Comparison of ENCODE assay signal across 8 cellular contexts in genomic region chr15:89333011-89333860, GRCh38. TPM values are rescaled to one million over a fixed set of nuclear protein-coding genes. Genes with fewer than 3 reads are reported as not detected.
DNase-seq lines count a peak whose midpoint lies in the region; ATAC-seq and TF ChIP-seq lines count a peak whose summit lies in the region.

No MANE protein-coding gene starts in this region.

- RAD21 ChIA-PET in HCT116 (lab: Charles Lee; ENCODE audit: low non-redundant PET in 1 of 2, low total read pairs in 2 of 2, uncharacterized antibody in 2 of 2, unreplicated experiment in 2 of 2) = interaction anchor here in 1 of 2 experiments (0.6 kb wide), 1 partner anchor 66 kb away, joined by 3 read pairs; no protein-coding TSS in a partner anchor

- H3K9me3 ChIP-seq in HCT116 (ENCODE audit: control insufficient read depth in 1 of 2, insufficient read depth in 1 of 2, low read depth in 1 of 2, low read length in 2 of 2) = no peaks in the 10 kb centered on the region
- H3K9me3 ChIP-seq in right cardiac atrium (ENCODE audit: control insufficient read depth, low read length) = no peaks in the 10 kb centered on the region

- no peaks in the 10 kb centered on the region for H3K9me2 ChIP-seq in HCT116 (ENCODE audit: insufficient read depth)

- H3K36me3 ChIP-seq in HCT116 (ENCODE audit: control insufficient read depth in 1 of 2, insufficient read depth in 2 of 2, low read length in 2 of 2) = peaks cover 36 to 50% of the 10 kb centered on the region in 2 experiments; a peak in 3 of 4 replicates

- no peak overlapping the region for H2AFZ ChIP-seq in HCT116 (ENCODE audit: low read depth, low read length, poor library complexity, severe bottlenecking)

- peaks cover 61% of the 10 kb centered on the region for H3K79me2 ChIP-seq in HCT116 (ENCODE audit: insufficient read depth, low read length)

- ATAC-seq in HCT116 (no peak), right cardiac atrium (no peak), GM18868 (IDR thresholded peaks at IDR 0.05; ENCODE audit: unreplicated experiment) (no peak)

- H3K9ac ChIP-seq in HCT116 (ENCODE audit: low read length) = peak overlapping the region; percentile 91

- no peak for TF ChIP-seq RAD21 in HCT116 (IDR thresholded peaks at IDR 0.05; ENCODE audit: low read depth)

- peaks cover 8% of the 10 kb centered on the region; the same call in 1 of the 2 replicates for H4K20me1 ChIP-seq in HCT116 (ENCODE audit: insufficient read depth)

- no TSS peak for BruUV-seq in HCT116 (replicated peaks; lab: Mats Ljungman, UMichigan)

- DNase-seq in HCT116 (ENCODE audit: low read depth, low spot score) = no peak
- peak in 2 of 3 donors; percentile 59 to 69 for DNase-seq in right cardiac atrium
- DNase-seq in NCI-H1436 treated with DMSO at 0.1 percent for 48 hours (lab: John Stamatoyannopoulos, UW) = no peak
- DNase-seq in stimulated activated naive CD4-positive, alpha-beta T cell (lab: John Stamatoyannopoulos, UW) = no peak
- DNase-seq in GF-D8 (lab: John Stamatoyannopoulos, UW) = no peak

- TF ChIP-seq POLR2A in HCT116 (IDR thresholded peaks at IDR 0.05; ENCODE audit: borderline replicate concordance, extremely low read depth, insufficient read depth, insufficient read length) = no peak

- H3K27ac ChIP-seq in HCT116 (ENCODE audit: low read depth, low read length) (peak overlapping the region; percentile 85), right cardiac atrium (ENCODE audit: low read length) (no peak overlapping the region), skin epidermis (peak overlapping the region in 11 of 21 experiments; percentile 85 to 98 (median 94))

- CTCF ChIA-PET in HCT116 (lab: Charles Lee) = interaction anchor here (0.9 kb wide), 1 partner anchor 26 kb away, joined by 3 read pairs; no protein-coding TSS in a partner anchor

- POLR2A ChIA-PET in HCT116 (lab: Charles Lee) = interaction anchor here (0.6 to 1.5 kb wide), 2 partner anchors 30 to 1195 kb away, joined by 3 to 4 read pairs; no protein-coding TSS in a partner anchor

- H3K4me3 ChIP-seq in HCT116 (replicated peaks in 1 of 2; ENCODE audit: low read depth in 1 of 2, low read length in 2 of 2) (peak overlapping the region; percentile 92 to 94), WI38 (ENCODE audit: low read depth, low read length) (peak overlapping the region; percentile 83), right cardiac atrium (ENCODE audit: low read length) (peak overlapping the region; percentile 70), skin epidermis (peak overlapping the region; percentile 68 to 94 (median 82))

- TF ChIP-seq CTCF in HCT116 (IDR thresholded peaks at IDR 0.05 in 2 of 3, conservative IDR thresholded peaks at IDR 0.05 in 1 of 3; ENCODE audit: borderline replicate concordance in 1 of 3, insufficient read depth in 1 of 3, low read depth in 2 of 3, low read length in 2 of 3) (no peak), WI38 (IDR thresholded peaks at IDR 0.05; ENCODE audit: low read depth, low read length) (no peak)

- H3K4me2 ChIP-seq in HCT116 (ENCODE audit: low read length) = peak overlapping the region; percentile 76

- H3K4me1 ChIP-seq in HCT116 (ENCODE audit: control insufficient read depth in 1 of 2, insufficient read depth in 2 of 2, low read length in 2 of 2) (peaks cover 9 to 25% of the 10 kb centered on the region in 2 experiments), right cardiac atrium (ENCODE audit: control insufficient read depth, insufficient read depth, low read length) (peaks cover 20% of the 10 kb centered on the region)

- 90% methylated on average over 57 of the region's 57 CpGs for WGBS in right cardiac atrium

- intact Hi-C loops in HCT116 (cut with micrococcal nuclease) = no loop called here
- intact Hi-C loops in right cardiac atrium (cut with DNase I) = no loop called here

- no peaks in the 10 kb centered on the region for H3K27me3 ChIP-seq in HCT116 (ENCODE audit: insufficient read depth, low read length)
- no peaks in the 10 kb centered on the region for H3K27me3 ChIP-seq in right cardiac atrium (ENCODE audit: control insufficient read depth, insufficient read depth)

TF ChIP-seq in HCT116, 20 proteins besides CTCF, POLR2A, EP300 and RAD21:
- TF ChIP-seq FOSL1 (IDR thresholded peaks at IDR 0.05; ENCODE audit: low read depth) = no peak
- TF ChIP-seq CBX3 (IDR thresholded peaks at IDR 0.05; ENCODE audit: low read depth) = no peak
- TF ChIP-seq ZBTB33 (IDR thresholded peaks at IDR 0.05; ENCODE audit: extremely low read depth, insufficient replicate concordance, low read length) = no peak
- TF ChIP-seq POLR2AphosphoS5 (IDR thresholded peaks at IDR 0.05; ENCODE audit: low read depth, low read length) = no peak
- no peak for TF ChIP-seq EZH2 (IDR thresholded peaks at IDR 0.05)
- TF ChIP-seq SIN3A (IDR thresholded peaks at IDR 0.05; ENCODE audit: low read depth) = no peak
- TF ChIP-seq ELF1 (IDR thresholded peaks at IDR 0.05; ENCODE audit: borderline replicate concordance, low read depth) = no peak
- TF ChIP-seq ZNF274 (IDR thresholded peaks at IDR 0.05; ENCODE audit: low read depth, low read length) = no peak
- TF ChIP-seq, protein P1, sequence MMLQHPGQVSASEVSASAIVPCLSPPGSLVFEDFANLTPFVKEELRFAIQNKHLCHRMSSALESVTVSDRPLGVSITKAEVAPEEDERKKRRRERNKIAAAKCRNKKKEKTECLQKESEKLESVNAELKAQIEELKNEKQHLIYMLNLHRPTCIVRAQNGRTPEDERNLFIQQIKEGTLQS (IDR thresholded peaks at IDR 0.05) = no peak
- TF ChIP-seq EGR1 (IDR thresholded peaks at IDR 0.05; ENCODE audit: low read depth) = no peak
- TF ChIP-seq CEBPB (IDR thresholded peaks at IDR 0.05; ENCODE audit: low read depth) = no peak
- no peak for TF ChIP-seq EZH2phosphoT487 (IDR thresholded peaks at IDR 0.05; ENCODE audit: borderline replicate concordance)
- no peak for TF ChIP-seq TCF7L2 (IDR thresholded peaks at IDR 0.05; ENCODE audit: borderline replicate concordance, extremely low read depth, insufficient read depth, insufficient read length)
- no peak for TF ChIP-seq JUND (IDR thresholded peaks at IDR 0.05)
- TF ChIP-seq YY1 (IDR thresholded peaks at IDR 0.05; ENCODE audit: extremely low read depth, insufficient replicate concordance, low read depth, low read length) = no peak
- no peak for TF ChIP-seq REST (IDR thresholded peaks at IDR 0.05; ENCODE audit: low read depth)

RNA-seq across cellular contexts. Expression of gene POLG, which starts 1.4 kb away (rescaled TPM):
- 72.7 TPM for total RNA-seq in HCT116 (2021; ENCODE audit: unreplicated experiment)
- 47.7 and 50.2 TPM in 2 replicates for polyA plus RNA-seq in HCT116 (2012)
- 10 to 100 TPM; 28.5 to 34.8 (median 33.7) TPM for total RNA-seq in right cardiac atrium
- polyA plus RNA-seq in right cardiac atrium = 26.0 TPM

Comparison
In these comparisons a context has a peak if more than half of its experiments do, and no peak if none do; other contexts are left out.
1. DNase-seq: peak in right cardiac atrium (2 of 3); none in HCT116 (single experiment), NCI-H1436 treated with DMSO at 0.1 percent for 48 hours (single experiment), stimulated activated naive CD4-positive, alpha-beta T cell (0 of 6) and GF-D8 (single experiment).
2. Peak in every context shown above with its lines, with median percentiles within 50 percentile points of each other: H3K4me3 ChIP-seq.